ENCODE assay signal across 22 cellular contexts in genomic region chr1:38534473-38534823, GRCh38.
"Had no signal": no experiment of that assay in that cellular context is flagged by ENCODE, and none has a peak within 500 bp of the region (broad histone marks: within the 10 kb centered on the region; RNA-seq: fewer than 3 reads in every experiment).

No MANE protein-coding gene starts in this region.

- H3K9me3 Mint-ChIP-seq: dendritic cell treated with granulocyte-macrophage colony-stimulating factor and Interleukin-4, amounts not matched to agents 40 ng/mL and 50 ng/mL, for 4 days; naive thymus-derived CD8-positive, alpha-beta T cell; nephron progenitor cell; stimulated activated naive B cell treated with anti-CD40 and anti-IgM and Interleukin-4, amounts not matched to agents 10 μg/mL and 1 μg/mL and 100 μg/mL, for 72 hours had no signal

- H3K27me3 ChIP-seq: colonic mucosa, esophagus squamous epithelium, ovary, sigmoid colon, thyroid gland had no signal

- H3K4me1 ChIP-seq: colonic mucosa, esophagus squamous epithelium, lower lobe of right lung, psoas muscle, sigmoid colon, spleen, stomach, thyroid gland had no signal

- H3K4me3 ChIP-seq: colonic mucosa, esophagus squamous epithelium, lower lobe of right lung, ovary, psoas muscle, sigmoid colon, spleen, stomach, thyroid gland had no signal

- H3K36me3 ChIP-seq: colonic mucosa, esophagus squamous epithelium, lower lobe of right lung, ovary, sigmoid colon, spleen, stomach, thyroid gland had no signal

- FAIRE-seq: keratinocyte had no signal

- DNase-seq: colonic mucosa; effector memory CD4-positive, alpha-beta T cell; erythroblast; esophagus squamous epithelium; foreskin melanocyte; left ventricle myocardium superior; lower lobe of right lung; naive thymus-derived CD8-positive, alpha-beta T cell; nephron progenitor cell; occipital lobe; ovary; posterior cingulate gyrus; psoas muscle; right cardiac atrium; sigmoid colon; spleen; stimulated activated naive B cell treated with anti-CD40 and anti-IgM and Interleukin-4, amounts not matched to agents 10 μg/mL and 1 μg/mL and 100 μg/mL, for 72 hours; stomach; thyroid gland; trophoblast cell had no signal

- ATAC-seq: left ventricle myocardium superior; lower lobe of right lung; naive thymus-derived CD8-positive, alpha-beta T cell; psoas muscle; right cardiac atrium; stimulated activated naive B cell treated with anti-CD40 and anti-IgM and Interleukin-4, amounts not matched to agents 10 μg/mL and 1 μg/mL and 100 μg/mL, for 72 hours had no signal

- H3K27ac ChIP-seq: colonic mucosa, esophagus squamous epithelium, lower lobe of right lung, ovary, psoas muscle, sigmoid colon, spleen, stomach, thyroid gland had no signal

- H3K27ac Mint-ChIP-seq: dendritic cell treated with granulocyte-macrophage colony-stimulating factor and Interleukin-4, amounts not matched to agents 40 ng/mL and 50 ng/mL, for 4 days; naive thymus-derived CD8-positive, alpha-beta T cell; nephron progenitor cell; stimulated activated naive B cell treated with anti-CD40 and anti-IgM and Interleukin-4, amounts not matched to agents 10 μg/mL and 1 μg/mL and 100 μg/mL, for 72 hours had no signal

- H3K4me3 Mint-ChIP-seq: dendritic cell treated with granulocyte-macrophage colony-stimulating factor and Interleukin-4, amounts not matched to agents 40 ng/mL and 50 ng/mL, for 4 days; naive thymus-derived CD8-positive, alpha-beta T cell; nephron progenitor cell; stimulated activated naive B cell treated with anti-CD40 and anti-IgM and Interleukin-4, amounts not matched to agents 10 μg/mL and 1 μg/mL and 100 μg/mL, for 72 hours had no signal

- H3K36me3 Mint-ChIP-seq: stimulated activated naive B cell treated with anti-CD40 and anti-IgM and Interleukin-4, amounts not matched to agents 10 μg/mL and 1 μg/mL and 100 μg/mL, for 72 hours had no signal

- H3K9me3 ChIP-seq: colonic mucosa, esophagus squamous epithelium, lower lobe of right lung, ovary, psoas muscle, sigmoid colon, spleen, stomach, thyroid gland had no signal

- H3K4me1 Mint-ChIP-seq: naive thymus-derived CD8-positive, alpha-beta T cell; stimulated activated naive B cell treated with anti-CD40 and anti-IgM and Interleukin-4, amounts not matched to agents 10 μg/mL and 1 μg/mL and 100 μg/mL, for 72 hours had no signal
